1 cellular context compared by ENCODE assay signal in the genomic region with DNA sequence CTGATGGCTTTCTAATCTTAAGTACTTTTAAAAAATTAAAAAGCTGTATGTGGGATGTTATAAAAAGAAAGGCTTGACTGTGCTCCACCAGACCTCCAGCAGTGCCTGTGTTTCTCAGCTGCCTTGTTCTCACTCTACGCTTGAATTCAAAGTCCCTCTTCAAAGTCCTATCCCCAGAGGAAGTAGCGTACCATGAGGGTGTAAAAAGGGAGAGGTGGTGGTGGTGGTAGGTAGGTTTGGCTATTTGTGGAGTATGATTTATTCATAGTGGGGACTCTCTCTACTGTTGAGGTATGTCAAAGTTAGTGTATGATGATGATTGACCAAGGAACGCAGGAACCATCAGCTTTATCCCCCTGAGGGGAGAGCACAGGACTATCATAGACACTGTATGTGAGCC.
TF ChIP-seq lines count a peak whose summit lies in the region.

No MANE protein-coding gene starts in this region.

TF ChIP-seq in HepG2, 621 proteins besides CTCF, POLR2A, EP300 and RAD21:
- TF ChIP-seq, protein P1, sequence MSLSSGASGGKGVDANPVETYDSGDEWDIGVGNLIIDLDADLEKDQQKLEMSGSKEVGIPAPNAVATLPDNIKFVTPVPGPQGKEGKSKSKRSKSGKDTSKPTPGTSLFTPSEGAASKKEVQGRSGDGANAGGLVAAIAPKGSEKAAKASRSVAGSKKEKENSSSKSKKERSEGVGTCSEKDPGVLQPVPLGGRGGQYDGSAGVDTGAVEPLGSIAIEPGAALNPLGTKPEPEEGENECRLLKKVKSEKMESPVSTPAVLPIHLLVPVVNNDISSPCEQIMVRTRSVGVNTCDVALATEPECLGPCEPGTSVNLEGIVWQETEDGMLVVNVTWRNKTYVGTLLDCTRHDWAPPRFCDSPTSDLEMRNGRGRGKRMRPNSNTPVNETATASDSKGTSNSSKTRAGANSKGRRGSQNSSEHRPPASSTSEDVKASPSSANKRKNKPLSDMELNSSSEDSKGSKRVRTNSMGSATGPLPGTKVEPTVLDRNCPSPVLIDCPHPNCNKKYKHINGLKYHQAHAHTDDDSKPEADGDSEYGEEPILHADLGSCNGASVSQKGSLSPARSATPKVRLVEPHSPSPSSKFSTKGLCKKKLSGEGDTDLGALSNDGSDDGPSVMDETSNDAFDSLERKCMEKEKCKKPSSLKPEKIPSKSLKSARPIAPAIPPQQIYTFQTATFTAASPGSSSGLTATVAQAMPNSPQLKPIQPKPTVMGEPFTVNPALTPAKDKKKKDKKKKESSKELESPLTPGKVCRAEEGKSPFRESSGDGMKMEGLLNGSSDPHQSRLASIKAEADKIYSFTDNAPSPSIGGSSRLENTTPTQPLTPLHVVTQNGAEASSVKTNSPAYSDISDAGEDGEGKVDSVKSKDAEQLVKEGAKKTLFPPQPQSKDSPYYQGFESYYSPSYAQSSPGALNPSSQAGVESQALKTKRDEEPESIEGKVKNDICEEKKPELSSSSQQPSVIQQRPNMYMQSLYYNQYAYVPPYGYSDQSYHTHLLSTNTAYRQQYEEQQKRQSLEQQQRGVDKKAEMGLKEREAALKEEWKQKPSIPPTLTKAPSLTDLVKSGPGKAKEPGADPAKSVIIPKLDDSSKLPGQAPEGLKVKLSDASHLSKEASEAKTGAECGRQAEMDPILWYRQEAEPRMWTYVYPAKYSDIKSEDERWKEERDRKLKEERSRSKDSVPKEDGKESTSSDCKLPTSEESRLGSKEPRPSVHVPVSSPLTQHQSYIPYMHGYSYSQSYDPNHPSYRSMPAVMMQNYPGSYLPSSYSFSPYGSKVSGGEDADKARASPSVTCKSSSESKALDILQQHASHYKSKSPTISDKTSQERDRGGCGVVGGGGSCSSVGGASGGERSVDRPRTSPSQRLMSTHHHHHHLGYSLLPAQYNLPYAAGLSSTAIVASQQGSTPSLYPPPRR (CRISPR knock-in tag; IDR thresholded peaks at IDR 0.05; ENCODE audit: borderline replicate concordance): no peak
- TF ChIP-seq, protein P2, sequence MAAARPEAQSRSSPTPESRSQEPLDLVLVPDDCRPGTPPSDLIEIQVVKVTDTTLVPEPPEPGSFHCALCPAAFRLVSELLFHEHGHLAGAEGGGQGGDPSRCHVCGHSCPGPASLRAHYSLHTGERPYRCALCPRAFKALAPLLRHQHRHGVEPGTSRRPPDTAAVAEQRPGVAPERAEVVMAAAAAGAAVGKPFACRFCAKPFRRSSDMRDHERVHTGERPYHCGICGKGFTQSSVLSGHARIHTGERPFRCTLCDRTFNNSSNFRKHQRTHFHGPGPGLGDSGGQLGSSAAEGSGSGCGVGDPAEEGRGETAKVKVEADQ (CRISPR knock-in tag; IDR thresholded peaks at IDR 0.05; ENCODE audit: borderline replicate concordance): no peak
- TF ChIP-seq, protein P3, sequence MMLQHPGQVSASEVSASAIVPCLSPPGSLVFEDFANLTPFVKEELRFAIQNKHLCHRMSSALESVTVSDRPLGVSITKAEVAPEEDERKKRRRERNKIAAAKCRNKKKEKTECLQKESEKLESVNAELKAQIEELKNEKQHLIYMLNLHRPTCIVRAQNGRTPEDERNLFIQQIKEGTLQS (CRISPR knock-in tag; IDR thresholded peaks at IDR 0.05): no peak
- TF ChIP-seq CBX2 (IDR thresholded peaks at IDR 0.05; ENCODE audit: low read depth, low read length) (no peak), CBX2 (CRISPR knock-in tag; IDR thresholded peaks at IDR 0.05; ENCODE audit: low read depth) (no peak), ZNF878 (CRISPR knock-in tag; IDR thresholded peaks at IDR 0.05) (no peak), ZNF747 (CRISPR knock-in tag; IDR thresholded peaks at IDR 0.05; ENCODE audit: borderline replicate concordance) (no peak), NONO (IDR thresholded peaks at IDR 0.05) (no peak), NONO (CRISPR knock-in tag; conservative IDR thresholded peaks at IDR 0.05) (no peak), ZNF33B (CRISPR knock-in tag; IDR thresholded peaks at IDR 0.05) (no peak), ZNF672 (CRISPR knock-in tag; IDR thresholded peaks at IDR 0.05) (no peak), POLR2AphosphoS5 (IDR thresholded peaks at IDR 0.05; ENCODE audit: low read depth, low read length) (peak; percentile 42; the same call in 1 of the 2 replicates), RFX5 (IDR thresholded peaks at IDR 0.05; ENCODE audit: low read depth, low read length) (no peak), RBM22 (optimal IDR thresholded peaks at IDR 0.05; ENCODE audit: low read length) (peak; percentile 97), ZNF484 (CRISPR knock-in tag; IDR thresholded peaks at IDR 0.05; ENCODE audit: borderline replicate concordance, low read depth) (no peak), HMG20B (CRISPR knock-in tag; conservative IDR thresholded peaks at IDR 0.05) (no peak)
- TF ChIP-seq, protein P4, sequence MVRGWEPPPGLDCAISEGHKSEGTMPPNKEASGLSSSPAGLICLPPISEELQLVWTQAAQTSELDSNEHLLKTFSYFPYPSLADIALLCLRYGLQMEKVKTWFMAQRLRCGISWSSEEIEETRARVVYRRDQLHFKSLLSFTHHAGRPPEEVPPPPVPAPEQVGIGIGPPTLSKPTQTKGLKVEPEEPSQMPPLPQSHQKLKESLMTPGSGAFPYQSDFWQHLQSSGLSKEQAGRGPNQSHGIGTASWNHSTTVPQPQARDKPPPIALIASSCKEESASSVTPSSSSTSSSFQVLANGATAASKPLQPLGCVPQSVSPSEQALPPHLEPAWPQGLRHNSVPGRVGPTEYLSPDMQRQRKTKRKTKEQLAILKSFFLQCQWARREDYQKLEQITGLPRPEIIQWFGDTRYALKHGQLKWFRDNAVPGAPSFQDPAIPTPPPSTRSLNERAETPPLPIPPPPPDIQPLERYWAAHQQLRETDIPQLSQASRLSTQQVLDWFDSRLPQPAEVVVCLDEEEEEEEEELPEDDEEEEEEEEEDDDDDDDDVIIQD (CRISPR knock-in tag; IDR thresholded peaks at IDR 0.05; ENCODE audit: low read depth): no peak
TF ChIP-seq in HepG2: peak in this region for 2.
